Comparison of ENCODE assay signal across 11 cellular contexts in genomic region chr20:53873249-53873642, GRCh38.
A peak's percentile ranks its signal among the peaks of the same experiment; 100 is the strongest.
DNase-seq lines count a peak whose midpoint lies in the region; ATAC-seq and TF ChIP-seq lines count a peak whose summit lies in the region.
"Had no signal": no experiment of that assay in that cellular context is flagged by ENCODE, and none has a peak within 500 bp of the region (broad histone marks: within the 10 kb centered on the region; RNA-seq: fewer than 3 reads in every experiment).

No MANE protein-coding gene starts in this region.

- POLR2A ChIA-PET in T-cell (lab: Charles Lee) = interaction anchor here (0.6 to 0.8 kb wide), 2 partner anchors 16 to 257 kb away, joined by 3 read pairs; no protein-coding TSS in a partner anchor

- H3K36me3 ChIP-seq in fibroblast of lung (ENCODE audit: control insufficient read depth, insufficient read depth, low read length) (no peaks in the 10 kb centered on the region), thymus (ENCODE audit: control insufficient read depth, insufficient read depth) (no peaks in the 10 kb centered on the region)

- no peaks in the 10 kb centered on the region for H3K9me3 ChIP-seq in fibroblast of lung (ENCODE audit: control insufficient read depth, insufficient read depth, low read depth, low read length)
- no peaks in the 10 kb centered on the region for H3K9me3 ChIP-seq in thymus (ENCODE audit: control insufficient read depth)

- H3K27ac ChIP-seq in fibroblast of lung (ENCODE audit: insufficient read depth, low read length) (no peak overlapping the region), thymus (ENCODE audit: low read depth) (peak overlapping the region; percentile 77)

- no peak for TF ChIP-seq CTCF in fibroblast of lung (conservative IDR thresholded peaks at IDR 0.05 in 1 of 2, IDR thresholded peaks at IDR 0.05 in 1 of 2; ENCODE audit: low read depth in 1 of 2, low read length in 2 of 2)

- H3K79me2 ChIP-seq in fibroblast of lung (ENCODE audit: control insufficient read depth, insufficient read depth, low read length) = no peaks in the 10 kb centered on the region

- peaks cover 9% of the 10 kb centered on the region for H3K4me1 ChIP-seq in fibroblast of lung (ENCODE audit: control insufficient read depth, extremely low read depth, insufficient read depth, low read length)
- H3K4me1 ChIP-seq in thymus (ENCODE audit: control insufficient read depth, insufficient read depth, low read length) = peaks cover 15% of the 10 kb centered on the region

- H4K20me1 ChIP-seq in fibroblast of lung (ENCODE audit: control insufficient read depth, extremely low read depth, insufficient read depth, low read length) = no peaks in the 10 kb centered on the region

- no peaks in the 10 kb centered on the region for H3K9me3 Mint-ChIP-seq in T-cell

- H3K27ac Mint-ChIP-seq in T-cell = peak overlapping the region; percentile 97 to 99

- H3K27me3 Mint-ChIP-seq in T-cell = no peaks in the 10 kb centered on the region

- H3K4me1 Mint-ChIP-seq in T-cell = peaks cover 47 to 54% (median 49%) of the 10 kb centered on the region in 3 donors

- H3K36me3 Mint-ChIP-seq in T-cell = no peaks in the 10 kb centered on the region

- no peak overlapping the region for H3K9ac ChIP-seq in fibroblast of lung (ENCODE audit: insufficient read depth, low read length)

- DNase-seq in activated T-cell treated with anti-CD3 and anti-CD28 coated beads, Interleukin-2, amount 50 U/mL, for 1 hour = peak; percentile 34
- DNase-seq in activated T-cell treated with anti-CD3 and anti-CD28 coated beads, Interleukin-2, amount 50 U/mL, for 48 hours = no peak
- peak in 7 of 34 experiments; percentile 5 to 30 (median 18) for DNase-seq in T-cell
- DNase-seq in fibroblast of lung (ENCODE audit: low read depth in 2 of 2) = no peak
- DNase-seq: cerebellar nuclear complex, glutamatergic neuron, SHP77 treated with DMSO at 0.1 percent for 48 hours had no signal

- H3K4me3 ChIP-seq in fibroblast of lung (replicated peaks in 1 of 4; ENCODE audit: control extremely low read depth in 1 of 4, insufficient read depth in 1 of 4, low read depth in 3 of 4, low read length in 4 of 4) (no peak overlapping the region), thymus (ENCODE audit: low read length) (no peak overlapping the region)

- H3K27me3 ChIP-seq in fibroblast of lung (ENCODE audit: control insufficient read depth, insufficient read depth, low read length) (no peaks in the 10 kb centered on the region), thymus (ENCODE audit: control insufficient read depth, insufficient read depth) (no peaks in the 10 kb centered on the region)

- H3K4me2 ChIP-seq in fibroblast of lung (ENCODE audit: extremely low read depth, insufficient read depth, low read length) = peak overlapping the region; percentile 80

- CTCF ChIA-PET in T-cell (lab: Charles Lee) = interaction anchor here (0.6 to 2.0 kb wide), 7 partner anchors 12 to 293 kb away, joined by 3 to 13 read pairs (median 5); no protein-coding TSS in a partner anchor

- peak overlapping the region; percentile 79 to 88 (median 83) for H3K4me3 Mint-ChIP-seq in T-cell

- peak in 2 of 4 experiments; percentile 24 to 33 for ATAC-seq in T-cell (replicated peaks in 1 of 4)
- ATAC-seq in GM21367 (IDR thresholded peaks at IDR 0.05; ENCODE audit: unreplicated experiment) = no peak
- no peak for ATAC-seq in GM18870 (IDR thresholded peaks at IDR 0.05; ENCODE audit: unreplicated experiment)
- no peak for ATAC-seq in GM19324 (IDR thresholded peaks at IDR 0.05; ENCODE audit: low FRiP score, unreplicated experiment)

- 15% methylated on average over 2 of the region's 2 CpGs for WGBS in thymus

- H2AFZ ChIP-seq in fibroblast of lung (ENCODE audit: low read length) = peak overlapping the region; percentile 78
